Comparison of ENCODE assay signal across 27 cellular contexts in genomic region chr13:33158271-33158670, GRCh38.
"Had no signal": no experiment of that assay in that cellular context is flagged by ENCODE, and none has a peak within 500 bp of the region (broad histone marks: within the 10 kb centered on the region; RNA-seq: fewer than 3 reads in every experiment).

No MANE protein-coding gene starts in this region.

- DNase-seq: activated CD4-positive, alpha-beta memory T cell treated with anti-CD3 and anti-CD28 coated beads, Interleukin-2, amount 10 ng/mL, durations not matched to agents 7 days and 5 days; activated CD4-positive, alpha-beta T cell treated with anti-CD3 and anti-CD28 coated beads for 36 hours; activated CD4-positive, alpha-beta T cell treated with anti-CD3 and anti-CD28 coated beads, Interleukin-2, amount 50 U/mL, for 1 hour; activated gamma-delta T cell; activated naive CD4-positive, alpha-beta T cell treated with anti-CD3 and anti-CD28 coated beads for 36 hours; activated T-cell treated with anti-CD3 and anti-CD28 coated beads for 4 hours; activated T-cell treated with anti-CD3 and anti-CD28 coated beads, Interleukin-2, amount 50 U/mL, for 48 hours; MM.1S; NCI-H1105; NCI-H1436; NCI-H1694 treated with DMSO at 0.1 percent for 48 hours; NCI-H2029 treated with DMSO at 0.1 percent for 48 hours; NCI-H345; NCI-H510A; NCI-H526 treated with DMSO at 0.1 percent for 48 hours; NCI-H82; NK-92 treated with Interleukin-12 subunit alpha and Interleukin-12 subunit beta, amount 100 ng/mL, for 24 hours; RPMI8226; T-cell had no signal

- H3K27me3 ChIP-seq: cardiac muscle cell had no signal

- H3K36me3 Mint-ChIP-seq: T-cell had no signal

- ATAC-seq: activated CD4-positive, alpha-beta T cell treated with anti-CD3 and anti-CD28 coated beads for 36 hours; activated T-helper 17 cell treated with anti-CD3 and anti-CD28 coated beads, Interleukin-2, amount 50 U/mL, for 72 hours; Panc1; Right ventricle myocardium inferior; T-cell had no signal

- H3K27ac Mint-ChIP-seq: activated CD4-positive, alpha-beta memory T cell treated with anti-CD3 and anti-CD28 coated beads, Interleukin-2, amount 10 ng/mL, durations not matched to agents 7 days and 5 days; activated CD4-positive, alpha-beta T cell treated with anti-CD3 and anti-CD28 coated beads for 36 hours; activated naive CD4-positive, alpha-beta T cell treated with anti-CD3 and anti-CD28 coated beads for 36 hours; activated naive CD8-positive, alpha-beta T cell; activated T-helper 17 cell treated with anti-CD3 and anti-CD28 coated beads, Interleukin-2, amount 50 U/mL, for 72 hours; T-cell had no signal

- H3K27ac ChIP-seq: cardiac muscle cell, SK-N-MC, VCaP had no signal

- H3K4me3 Mint-ChIP-seq: activated CD4-positive, alpha-beta memory T cell treated with anti-CD3 and anti-CD28 coated beads, Interleukin-2, amount 10 ng/mL, durations not matched to agents 7 days and 5 days; activated CD4-positive, alpha-beta T cell treated with anti-CD3 and anti-CD28 coated beads for 36 hours; activated naive CD4-positive, alpha-beta T cell treated with anti-CD3 and anti-CD28 coated beads for 36 hours; activated naive CD8-positive, alpha-beta T cell; activated T-helper 17 cell treated with anti-CD3 and anti-CD28 coated beads, Interleukin-2, amount 50 U/mL, for 72 hours; brain; T-cell had no signal

- H3K36me3 ChIP-seq: cardiac muscle cell had no signal

- H3K27me3 Mint-ChIP-seq: activated CD4-positive, alpha-beta memory T cell treated with anti-CD3 and anti-CD28 coated beads, Interleukin-2, amount 10 ng/mL, durations not matched to agents 7 days and 5 days; brain had no signal

- H3K4me1 Mint-ChIP-seq: activated CD4-positive, alpha-beta memory T cell treated with anti-CD3 and anti-CD28 coated beads, Interleukin-2, amount 10 ng/mL, durations not matched to agents 7 days and 5 days; activated CD4-positive, alpha-beta T cell treated with anti-CD3 and anti-CD28 coated beads for 36 hours; activated T-helper 17 cell treated with anti-CD3 and anti-CD28 coated beads, Interleukin-2, amount 50 U/mL, for 72 hours; T-cell had no signal

- H3K4me3 ChIP-seq: cardiac muscle cell, SK-N-MC had no signal
